8 cellular contexts compared by ENCODE assay signal in the genomic region with DNA sequence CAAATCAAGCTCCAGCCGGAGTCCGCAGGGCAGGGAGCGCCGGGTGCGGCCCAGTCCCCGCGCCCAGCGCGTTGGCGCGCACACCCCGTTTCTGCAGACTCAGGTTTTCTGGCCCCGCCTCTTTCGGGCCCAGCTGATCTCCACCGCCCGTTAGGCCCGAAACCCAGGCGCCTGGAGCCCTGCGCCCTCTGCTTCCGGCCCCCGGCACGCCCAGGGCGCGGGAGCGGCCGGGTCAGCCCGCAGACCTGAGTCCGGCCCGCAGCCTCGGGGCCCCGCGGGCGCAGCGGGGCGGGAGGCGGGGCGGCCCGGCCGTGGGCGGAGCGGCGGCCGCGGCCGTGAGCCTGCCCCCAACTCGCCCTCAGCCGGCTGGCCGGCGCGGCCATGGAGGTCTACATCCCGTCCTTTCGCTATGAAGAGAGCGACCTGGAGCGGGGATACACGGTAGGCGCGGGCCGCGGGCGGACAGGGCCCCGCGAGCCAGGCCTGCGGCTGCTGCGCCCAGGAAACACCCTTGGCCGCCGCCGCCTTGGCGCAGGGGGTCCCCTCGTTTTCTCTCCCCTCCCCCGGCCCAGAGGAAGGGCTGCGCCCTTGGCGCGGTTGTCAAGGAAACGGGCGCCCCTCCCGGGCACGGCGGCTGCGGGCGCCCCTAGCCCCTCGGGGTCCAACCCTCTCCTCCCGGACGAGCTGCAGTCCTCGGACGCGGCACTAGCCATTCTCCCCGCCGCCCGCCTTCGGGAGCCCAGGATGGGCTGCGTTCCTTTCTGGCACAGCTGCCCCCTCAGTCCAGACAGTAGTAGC. TPM values are rescaled to one million over a fixed set of nuclear protein-coding genes. Genes with fewer than 3 reads are reported as not detected.
DNase-seq lines count a peak whose midpoint lies in the region; ATAC-seq and TF ChIP-seq lines count a peak whose summit lies in the region.

A gene with protein sequence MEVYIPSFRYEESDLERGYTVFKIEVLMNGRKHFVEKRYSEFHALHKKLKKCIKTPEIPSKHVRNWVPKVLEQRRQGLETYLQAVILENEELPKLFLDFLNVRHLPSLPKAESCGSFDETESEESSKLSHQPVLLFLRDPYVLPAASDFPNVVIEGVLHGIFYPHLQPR (plus strand): TSS at position 361 of the 798 bp plus-strand sequence. CDS start 21 bp downstream, at position 382.

- no peaks in the 10 kb centered on the region for H3K36me3 ChIP-seq in colonic mucosa

- intact Hi-C loops in colonic mucosa (cut with DNase I), result no loop called here

- DNase-seq in SIG-M5 treated with dmso at 0.1 percent for 504 hours (lab: John Stamatoyannopoulos, UW; ENCODE audit: unreplicated experiment), result peak; percentile 45
- DNase-seq in SIG-M5 (lab: John Stamatoyannopoulos, UW), result no peak
- peak; percentile 71 for DNase-seq in NCI-H2196 treated with DMSO at 0.1 percent for 48 hours (lab: John Stamatoyannopoulos, UW; ENCODE audit: unreplicated experiment)
- DNase-seq in activated CD4-positive, alpha-beta T cell treated with anti-CD3 and anti-CD28 coated beads for 24 hours (ENCODE audit: low read depth in 2 of 2), result peak; percentile 49 to 54
- peak; percentile 85 for DNase-seq in colonic mucosa
- peak; percentile 83 for DNase-seq in kidney tubule cell (ENCODE audit: low spot score)
- DNase-seq in stimulated activated CD4-positive, alpha-beta T cell treated with anti-CD3 and anti-CD28 coated beads, Interleukin-15, amount 100 ng/mL, for 48 hours (ENCODE audit: low read depth in 2 of 2), result peak; percentile 24 to 54

- peak within 1 kb of the TSS; percentile 83 for H3K27ac ChIP-seq in colonic mucosa

- ATAC-seq in HG02970 (IDR thresholded peaks at IDR 0.05; ENCODE audit: low FRiP score, unreplicated experiment), result peak; percentile 77

- no peaks in the 10 kb centered on the region for H3K27me3 ChIP-seq in colonic mucosa

- H3K9me3 ChIP-seq in colonic mucosa, result no peaks in the 10 kb centered on the region

- no peak for TF ChIP-seq CTCF in colonic mucosa (IDR thresholded peaks at IDR 0.05)

- no peaks in the 10 kb centered on the region for H3K4me1 ChIP-seq in colonic mucosa

- H3K9ac ChIP-seq in colonic mucosa (ENCODE audit: low read depth in 2 of 2, low read length in 2 of 2), result peak within 1 kb of the TSS; percentile 78 to 82

- peak within 1 kb of the TSS; percentile 67 for H3K4me3 ChIP-seq in colonic mucosa

RNA-seq across cellular contexts. Expression of the gene that starts here (rescaled TPM):
- 10 to 100 TPM in 1 of 2 donors, 1 to 10 TPM in 1; 8.8 to 17.0 TPM for total RNA-seq in colonic mucosa
